In genomic region chrX:52934704-52935468, GRCh38 we compare ENCODE assay signal across 1 cellular context.
A peak's percentile ranks its signal among the peaks of the same experiment; 100 is the strongest.
TF ChIP-seq lines count a peak whose summit lies in the region.

No MANE protein-coding gene starts in this region.

TF ChIP-seq in HepG2, 621 proteins besides CTCF, POLR2A, EP300 and RAD21 (continued from another document and continues in another):
- TF ChIP-seq ZBED4 (CRISPR knock-in tag; IDR thresholded peaks at IDR 0.05; ENCODE audit: borderline replicate concordance) (no peak), ISL2 (CRISPR knock-in tag; IDR thresholded peaks at IDR 0.05) (peak; percentile 49; the same call in 1 of the 2 replicates), ZNF800 (CRISPR knock-in tag; IDR thresholded peaks at IDR 0.05) (no peak), BRF2 (CRISPR knock-in tag; IDR thresholded peaks at IDR 0.05) (no peak), MXI1 (IDR thresholded peaks at IDR 0.05; ENCODE audit: borderline replicate concordance, low read depth, low read length) (peak; percentile 24; the same call in 1 of the 3 replicates), ATAD3A (CRISPR knock-in tag; IDR thresholded peaks at IDR 0.05) (no peak), THRA (CRISPR knock-in tag; IDR thresholded peaks at IDR 0.05; ENCODE audit: borderline replicate concordance) (no peak; the same call in 1 of the 2 replicates), ZNF547 (CRISPR knock-in tag; IDR thresholded peaks at IDR 0.05) (no peak), ZBTB25 (CRISPR knock-in tag; IDR thresholded peaks at IDR 0.05) (no peak), ZNF776 (CRISPR knock-in tag; IDR thresholded peaks at IDR 0.05) (no peak), ZFP1 (CRISPR knock-in tag; IDR thresholded peaks at IDR 0.05) (no peak), MBNL3 (CRISPR knock-in tag; conservative IDR thresholded peaks at IDR 0.05) (no peak), RFXAP (CRISPR knock-in tag; IDR thresholded peaks at IDR 0.05; ENCODE audit: borderline replicate concordance) (no peak; the same call in 1 of the 2 replicates), MAFK (conservative IDR thresholded peaks at IDR 0.05 in 1 of 2, IDR thresholded peaks at IDR 0.05 in 1 of 2; ENCODE audit: low read length in 2 of 2) (no peak), MED8 (CRISPR knock-in tag; IDR thresholded peaks at IDR 0.05; ENCODE audit: insufficient replicate concordance) (peak; percentile 46), SOX6 (IDR thresholded peaks at IDR 0.05) (no peak), SOX6 (CRISPR knock-in tag; IDR thresholded peaks at IDR 0.05) (peak; percentile 76), ZNF354B (CRISPR knock-in tag; IDR thresholded peaks at IDR 0.05) (no peak), ZNF761 (CRISPR knock-in tag; conservative IDR thresholded peaks at IDR 0.05) (no peak), SAFB2 (CRISPR knock-in tag; IDR thresholded peaks at IDR 0.05; ENCODE audit: borderline replicate concordance, low read depth) (no peak), ONECUT2 (CRISPR knock-in tag; IDR thresholded peaks at IDR 0.05) (no peak), ZNF780A (CRISPR knock-in tag; IDR thresholded peaks at IDR 0.05) (no peak), ZNF205 (CRISPR knock-in tag; IDR thresholded peaks at IDR 0.05) (no peak), E2F1 (CRISPR knock-in tag; IDR thresholded peaks at IDR 0.05) (peak; percentile 36; the same call in 1 of the 2 replicates), ATRX (CRISPR knock-in tag; IDR thresholded peaks at IDR 0.05; ENCODE audit: borderline replicate concordance) (no peak), ZBTB44 (CRISPR knock-in tag; IDR thresholded peaks at IDR 0.05) (no peak), POLR2AphosphoS5 (IDR thresholded peaks at IDR 0.05; ENCODE audit: low read depth, low read length) (peak; percentile 79), ZNF558 (CRISPR knock-in tag; IDR thresholded peaks at IDR 0.05; ENCODE audit: borderline replicate concordance) (no peak), HNRNPUL1 (IDR thresholded peaks at IDR 0.05; ENCODE audit: low read depth, low read length) (no peak), HES4 (CRISPR knock-in tag; IDR thresholded peaks at IDR 0.05; ENCODE audit: borderline replicate concordance) (no peak), ZUFSP (CRISPR knock-in tag; IDR thresholded peaks at IDR 0.05; ENCODE audit: borderline replicate concordance) (no peak), KAT2B (IDR thresholded peaks at IDR 0.05; ENCODE audit: borderline replicate concordance, low read depth, low read length) (no peak), KLF13 (CRISPR knock-in tag; IDR thresholded peaks at IDR 0.05) (no peak), HNF4G (IDR thresholded peaks at IDR 0.05; ENCODE audit: borderline replicate concordance, low read depth, low read length) (no peak), HNF4G (CRISPR knock-in tag; IDR thresholded peaks at IDR 0.05; ENCODE audit: borderline replicate concordance, low read depth) (no peak), ZNF225 (CRISPR knock-in tag; IDR thresholded peaks at IDR 0.05) (no peak), ZNF235 (CRISPR knock-in tag; IDR thresholded peaks at IDR 0.05; ENCODE audit: borderline replicate concordance) (no peak), BCLAF1 (IDR thresholded peaks at IDR 0.05) (no peak), SNAI1 (CRISPR knock-in tag; IDR thresholded peaks at IDR 0.05; ENCODE audit: borderline replicate concordance) (no peak), ARID5B (CRISPR knock-in tag; IDR thresholded peaks at IDR 0.05) (peak; percentile 63), RFX1 (IDR thresholded peaks at IDR 0.05) (no peak)
